Comparison of ENCODE assay signal across 8 cellular contexts in genomic region chr21:42737969-42738590, GRCh38.
DNase-seq lines count a peak whose midpoint lies in the region; ATAC-seq lines count a peak whose summit lies in the region.

No MANE protein-coding gene starts in this region.

- H3K4me3 ChIP-seq in aorta (ENCODE audit: low read length in 2 of 2): no peak overlapping the region

- no peaks in the 10 kb centered on the region for H3K4me1 ChIP-seq in aorta (ENCODE audit: control insufficient read depth in 1 of 2, insufficient read depth in 2 of 2, low read length in 2 of 2)

- no peaks in the 10 kb centered on the region for H3K9me3 ChIP-seq in aorta (ENCODE audit: control insufficient read depth, low read length)

- intact Hi-C loops in aorta (cut with DNase I): no loop called here

- no peaks in the 10 kb centered on the region for H3K27me3 ChIP-seq in aorta (ENCODE audit: control insufficient read depth in 1 of 2, insufficient read depth in 2 of 2, low read length in 1 of 2)

- peak overlapping the region; percentile 83 for H3K27ac ChIP-seq in cingulate gyrus (ENCODE audit: low read depth, low read length)
- no peak overlapping the region for H3K27ac ChIP-seq in aorta (ENCODE audit: low read depth in 1 of 2, low read length in 2 of 2)

- peak; percentile 63 for ATAC-seq in aorta (ENCODE audit: low FRiP score)
- ATAC-seq in HG02759 (IDR thresholded peaks at IDR 0.05; ENCODE audit: unreplicated experiment): no peak
- no peak for ATAC-seq in GM21423 (IDR thresholded peaks at IDR 0.05; ENCODE audit: unreplicated experiment)

- DNase-seq in stimulated activated CD4-positive, alpha-beta T cell treated with anti-CD3 and anti-CD28 coated beads, Interleukin-12 subunit alpha, Interleukin-12 subunit beta, amount 100 ng/mL, for 48 hours (ENCODE audit: low read depth in 2 of 3, low spot score in 1 of 3): peak in 2 of 3 donors; percentile 12 to 16
- DNase-seq in stimulated activated CD4-positive, alpha-beta T cell treated with anti-CD3 and anti-CD28 coated beads, Interleukin-4, amount 100 ng/mL, for 4 hours: no peak
- peak; percentile 73 for DNase-seq in mucosa of gallbladder (ENCODE audit: low spot score)
- no peak for DNase-seq in aorta
- DNase-seq in DMS79 (lab: John Stamatoyannopoulos, UW): no peak

- H3K36me3 ChIP-seq in aorta (ENCODE audit: control insufficient read depth in 1 of 2, insufficient read depth in 2 of 2, low read length in 1 of 2): no peaks in the 10 kb centered on the region

- 54 to 67% methylated on average over 15 of the region's 15 CpGs for WGBS in aorta, 2 donors

Comparison
In these comparisons a context has a peak if more than half of its experiments do, and no peak if none do; other contexts are left out.
1. DNase-seq: peak in stimulated activated CD4-positive, alpha-beta T cell treated with anti-CD3 and anti-CD28 coated beads, Interleukin-12 subunit alpha, Interleukin-12 subunit beta, amount 100 ng/mL, for 48 hours (2 of 3) and mucosa of gallbladder (single experiment); none in stimulated activated CD4-positive, alpha-beta T cell treated with anti-CD3 and anti-CD28 coated beads, Interleukin-4, amount 100 ng/mL, for 4 hours (0 of 2), aorta (0 of 2) and DMS79 (single experiment).